33 cellular contexts compared by ENCODE assay signal in the genomic region with DNA sequence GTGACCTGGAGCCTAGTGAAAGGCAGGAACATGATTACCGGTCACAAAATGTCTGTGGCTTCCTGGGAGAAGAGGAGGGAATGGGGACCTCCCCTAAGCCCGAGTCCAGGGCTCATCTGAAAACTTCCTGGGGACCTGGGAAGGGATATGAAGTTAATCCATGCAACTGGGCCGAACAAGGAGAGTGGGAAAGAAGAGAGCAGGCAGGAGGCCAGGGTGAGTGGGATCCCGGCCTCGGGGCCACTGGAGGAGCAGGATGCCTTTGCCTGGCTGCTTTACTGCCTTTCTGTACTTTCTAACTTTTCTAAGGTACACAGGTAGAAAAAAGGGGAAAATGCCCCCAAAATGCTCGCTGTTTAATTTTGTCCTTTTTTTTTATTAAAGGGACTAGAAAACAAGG. TPM values are rescaled to one million over a fixed set of nuclear protein-coding genes. Genes with fewer than 3 reads are reported as not detected.
"Had no signal": no experiment of that assay in that cellular context is flagged by ENCODE, and none has a peak within 500 bp of the region (broad histone marks: within the 10 kb centered on the region; RNA-seq: fewer than 3 reads in every experiment).

No MANE protein-coding gene starts in this region.

- H3K4me2 ChIP-seq: PC-9 had no signal

- ATAC-seq: activated CD4-positive, alpha-beta T cell treated with anti-CD3 and anti-CD28 coated beads for 36 hours; activated CD4-positive, CD25-positive, alpha-beta regulatory T cell treated with anti-CD3 and anti-CD28 coated beads, Interleukin-2, amount 50 U/mL, for 24 hours; activated CD8-positive, alpha-beta T cell treated with anti-CD3 and anti-CD28 coated beads, Interleukin-2, amount 10 ng/mL, durations not matched to agents 7 days and 5 days; activated naive CD8-positive, alpha-beta T cell treated with anti-CD3 and anti-CD28 coated beads, Interleukin-2, amount 50 U/mL, for 24 hours; K562; Right ventricle myocardium inferior; WTC11 had no signal

- H3K36me3 ChIP-seq: brain microvascular endothelial cell, SJCRH30 had no signal

- H3K27ac ChIP-seq: brain microvascular endothelial cell, PC-9, RWPE1, SJCRH30, SK-N-MC had no signal

- DNase-seq: activated CD4-positive, alpha-beta T cell treated with anti-CD3 and anti-CD28 coated beads for 36 hours; activated CD4-positive, alpha-beta T cell treated with anti-CD3 and anti-CD28 coated beads, Interleukin-2, amount 10 ng/mL, durations not matched to agents 7 days and 5 days; activated CD4-positive, alpha-beta T cell treated with anti-CD3 and anti-CD28 coated beads, Interleukin-2, amount 50 U/mL, for 48 hours; activated CD8-positive, alpha-beta T cell treated with anti-CD3 and anti-CD28 coated beads, Interleukin-2, amount 10 ng/mL, durations not matched to agents 7 days and 5 days; activated effector memory CD4-positive, alpha-beta T cell treated with Interleukin-2 at 50 U/mL for 16 hours; activated naive CD4-positive, alpha-beta T cell treated with anti-CD3 and anti-CD28 coated beads, Interleukin-2, amount 10 ng/mL, durations not matched to agents 7 days and 5 days; activated naive CD8-positive, alpha-beta T cell treated with anti-CD3 and anti-CD28 coated beads, Interleukin-2, amount 50 U/mL, for 24 hours; activated T-cell treated with anti-CD3 and anti-CD28 coated beads, Interleukin-2, amount 50 U/mL, for 48 hours; anterior cingulate cortex; Karpas-422; NCI-H1105; NCI-H1417 treated with DMSO at 0.1 percent for 48 hours; NCI-H187 treated with DMSO at 0.1 percent for 48 hours; NCI-H2081; NCI-H2171 treated with DMSO at 0.1 percent for 48 hours; NCI-H2227 treated with DMSO at 0.1 percent for 48 hours; NCI-H446; NCI-H510A treated with DMSO at 0.1 percent for 48 hours; NK-92 treated with Interleukin-12 subunit alpha and Interleukin-12 subunit beta, amount 100 ng/mL, for 24 hours; SJCRH30 had no signal

- H3K27me3 ChIP-seq: brain microvascular endothelial cell, SJCRH30 had no signal

- H2AFZ ChIP-seq: PC-9 had no signal

- H3K9me3 ChIP-seq: SJCRH30 had no signal

- H3K4me3 ChIP-seq: K562, PC-9, SJCRH30, SK-N-MC had no signal

- FAIRE-seq: K562, TTC549 had no signal

- H3K4me1 ChIP-seq: SJCRH30 had no signal

- H3K9me3 Mint-ChIP-seq: activated CD4-positive, alpha-beta T cell treated with anti-CD3 and anti-CD28 coated beads, Interleukin-2, amount 10 ng/mL, durations not matched to agents 7 days and 5 days; activated naive CD4-positive, alpha-beta T cell treated with anti-CD3 and anti-CD28 coated beads, Interleukin-2, amount 10 ng/mL, durations not matched to agents 7 days and 5 days; activated naive CD8-positive, alpha-beta T cell treated with anti-CD3 and anti-CD28 coated beads, Interleukin-2, amount 50 U/mL, for 24 hours; central memory CD8-positive, alpha-beta T cell; WTC11 had no signal

- H3K36me3 Mint-ChIP-seq: activated naive CD4-positive, alpha-beta T cell treated with anti-CD3 and anti-CD28 coated beads, Interleukin-2, amount 10 ng/mL, durations not matched to agents 7 days and 5 days; activated naive CD8-positive, alpha-beta T cell; WTC11 had no signal

- H3K4me1 Mint-ChIP-seq: activated CD4-positive, alpha-beta T cell treated with anti-CD3 and anti-CD28 coated beads for 36 hours; activated CD4-positive, alpha-beta T cell treated with anti-CD3 and anti-CD28 coated beads, Interleukin-2, amount 10 ng/mL, durations not matched to agents 7 days and 5 days; activated naive CD8-positive, alpha-beta T cell treated with anti-CD3 and anti-CD28 coated beads, Interleukin-2, amount 50 U/mL, for 24 hours; central memory CD8-positive, alpha-beta T cell had no signal

- H3K4me3 Mint-ChIP-seq: activated CD4-positive, alpha-beta T cell treated with anti-CD3 and anti-CD28 coated beads for 36 hours; activated CD4-positive, alpha-beta T cell treated with anti-CD3 and anti-CD28 coated beads, Interleukin-2, amount 10 ng/mL, durations not matched to agents 7 days and 5 days; activated CD8-positive, alpha-beta T cell treated with anti-CD3 and anti-CD28 coated beads, Interleukin-2, amount 10 ng/mL, durations not matched to agents 7 days and 5 days; activated naive CD4-positive, alpha-beta T cell treated with anti-CD3 and anti-CD28 coated beads, Interleukin-2, amount 10 ng/mL, durations not matched to agents 7 days and 5 days; activated naive CD8-positive, alpha-beta T cell; activated naive CD8-positive, alpha-beta T cell treated with anti-CD3 and anti-CD28 coated beads, Interleukin-2, amount 50 U/mL, for 24 hours; central memory CD8-positive, alpha-beta T cell; WTC11 had no signal

- H3K27ac Mint-ChIP-seq: activated CD4-positive, alpha-beta T cell treated with anti-CD3 and anti-CD28 coated beads for 36 hours; activated CD4-positive, alpha-beta T cell treated with anti-CD3 and anti-CD28 coated beads, Interleukin-2, amount 10 ng/mL, durations not matched to agents 7 days and 5 days; activated CD8-positive, alpha-beta T cell treated with anti-CD3 and anti-CD28 coated beads, Interleukin-2, amount 10 ng/mL, durations not matched to agents 7 days and 5 days; activated naive CD4-positive, alpha-beta T cell treated with anti-CD3 and anti-CD28 coated beads, Interleukin-2, amount 10 ng/mL, durations not matched to agents 7 days and 5 days; activated naive CD8-positive, alpha-beta T cell; activated naive CD8-positive, alpha-beta T cell treated with anti-CD3 and anti-CD28 coated beads, Interleukin-2, amount 50 U/mL, for 24 hours had no signal

RNA-seq across cellular contexts. Expression of a gene that starts 43.4 kb away (rescaled TPM):
- total RNA-seq: IMR-90, K562, MCF 10A, SJCRH30 had no signal
